Comparison of ENCODE assay signal across 8 cellular contexts in the genomic region with DNA sequence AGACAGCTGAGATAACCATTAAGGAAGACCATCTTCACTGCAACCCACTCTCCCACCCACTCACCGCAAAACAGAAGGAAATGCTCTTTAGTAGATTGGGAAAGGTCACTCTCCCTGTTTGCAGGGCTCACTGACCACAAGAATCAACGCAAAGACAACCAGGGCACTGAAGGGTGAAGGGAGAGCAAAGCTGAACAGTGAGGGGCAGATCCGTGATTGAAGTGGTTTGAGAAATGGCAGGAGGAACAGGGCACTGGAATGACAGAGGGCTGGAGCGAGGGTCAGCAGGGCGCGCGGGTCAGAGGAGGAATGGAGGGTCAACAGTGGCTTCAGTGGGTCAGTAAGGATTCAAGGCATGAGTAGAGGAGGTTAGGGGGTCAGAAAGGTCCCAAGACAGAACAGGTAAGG. TPM values are rescaled to one million over a fixed set of nuclear protein-coding genes. Genes with fewer than 3 reads are reported as not detected.
DNase-seq lines count a peak whose midpoint lies in the region; ATAC-seq and TF ChIP-seq lines count a peak whose summit lies in the region.

No MANE protein-coding gene starts in this region.

- TF ChIP-seq CTCF in AG04449 (IDR thresholded peaks at IDR 0.05; ENCODE audit: insufficient read depth, low read length, missing control alignments) (no peak), Peyer's patch (IDR thresholded peaks at IDR 0.05) (no peak), epithelial cell of proximal tubule (conservative IDR thresholded peaks at IDR 0.05; ENCODE audit: low read depth, low read length) (no peak), neutrophil (IDR thresholded peaks at IDR 0.05) (no peak)

- H3K9me3 ChIP-seq in Peyer's patch (no peaks in the 10 kb centered on the region), neutrophil (no peaks in the 10 kb centered on the region)

- H3K4me3 ChIP-seq in AG04449 (ENCODE audit: low read depth, low read length) = peak overlapping the region; percentile 90
- peak overlapping the region; percentile 65 to 99 (median 92) for H3K4me3 ChIP-seq in Peyer's patch
- peak overlapping the region; percentile 93 for H3K4me3 ChIP-seq in epithelial cell of proximal tubule (ENCODE audit: low read depth, low read length)
- peak overlapping the region; percentile 74 to 88 for H3K4me3 ChIP-seq in neutrophil (ENCODE audit: low read depth in 1 of 2, low read length in 1 of 2)

- CTCF ChIA-PET in AG04449 (lab: Yijun Ruan, JAX) = interaction anchor here (1.9 to 5.6 kb wide), 3 partner anchors 9 to 277 kb away, joined by 5 to 34 read pairs (median 9); no protein-coding TSS in a partner anchor

- POLR2A ChIA-PET in AG04449 (lab: Yijun Ruan, JAX) = no interaction called here

- no peak for DNase-seq in AG04449 (ENCODE audit: low read depth, low spot score)
- no peak for DNase-seq in Peyer's patch
- DNase-seq in epithelial cell of proximal tubule (ENCODE audit: low read depth) = no peak
- no peak for DNase-seq in NCI-H446 treated with DMSO at 0.1 percent for 48 hours (lab: John Stamatoyannopoulos, UW)
- DNase-seq in G401 (ENCODE audit: low spot score) = no peak
- DNase-seq in epidermal melanocyte (ENCODE audit: insufficient read length, low spot score) = no peak

- H3K27me3 ChIP-seq in Peyer's patch = no peaks in the 10 kb centered on the region
- no peaks in the 10 kb centered on the region for H3K27me3 ChIP-seq in neutrophil

- peaks cover 0 to 31% (median 3%) of the 10 kb centered on the region in 4 donors for H3K4me1 ChIP-seq in Peyer's patch
- H3K4me1 ChIP-seq in neutrophil (ENCODE audit: control insufficient read depth in 1 of 2, insufficient read depth in 1 of 2, low read depth in 1 of 2, low read length in 1 of 2) = peaks cover 32 to 38% of the 10 kb centered on the region in 2 experiments

- peak overlapping the region; percentile 85 to 94 (median 89) for H3K27ac ChIP-seq in Peyer's patch
- H3K27ac ChIP-seq in neutrophil = peak overlapping the region; percentile 81

- no peak for TF ChIP-seq POLR2A in Peyer's patch (IDR thresholded peaks at IDR 0.05)

- ATAC-seq in GM21447 (IDR thresholded peaks at IDR 0.05; ENCODE audit: unreplicated experiment) = peak; percentile 9

- in situ Hi-C loops in G401 (cut with HindIII; ENCODE audit: low sequenced_read_pairs) = no loop called here

- H3K36me3 ChIP-seq in Peyer's patch (no peaks in the 10 kb centered on the region), neutrophil (no peaks in the 10 kb centered on the region)

RNA-seq across cellular contexts. Expression of gene MESD, which starts 0.5 kb away (rescaled TPM):
- 10 to 100 TPM; 20.3 to 48.7 (median 27.1) TPM for total RNA-seq in Peyer's patch
- total RNA-seq in epithelial cell of proximal tubule = 22.7 and 27.0 TPM in 2 replicates
- total RNA-seq in G401 (2014; rRNA removed; shearing (Covaris generic)) = 25.1 and 29.6 TPM in 2 replicates

RNA-seq across cellular contexts. Expression of gene TLNRD1, which starts 11.6 kb away (rescaled TPM):
- total RNA-seq in Peyer's patch (10 to 100 TPM; 15.4 to 25.6 (median 19.5) TPM), epithelial cell of proximal tubule (44.3 and 45.4 TPM in 2 replicates)
- 40.7 and 42.6 TPM in 2 replicates for total RNA-seq in G401 (2014; rRNA removed; shearing (Covaris generic))
